13 cellular contexts compared by ENCODE assay signal in genomic region chr1:209388358-209388757, GRCh38.
"Had no signal": no experiment of that assay in that cellular context is flagged by ENCODE, and none has a peak within 500 bp of the region (broad histone marks: within the 10 kb centered on the region; RNA-seq: fewer than 3 reads in every experiment).

No MANE protein-coding gene starts in this region.

- H3K4me1 ChIP-seq: thyroid gland had no signal

- H3K27ac ChIP-seq: dorsolateral prefrontal cortex, neutrophil, thyroid gland, vagina had no signal

- DNase-seq: activated CD4-positive, alpha-beta T cell treated with anti-CD3 and anti-CD28 coated beads, Interleukin-2, amount 50 U/mL, for 1 hour; activated effector memory CD4-positive, alpha-beta T cell treated with Interleukin-2 at 50 U/mL for 16 hours; amygdala; dorsolateral prefrontal cortex; hippocampal formation; midbrain; naive B cell; posterior cingulate gyrus; T-helper 2 cell; thyroid gland had no signal

- H3K9me3 ChIP-seq: neutrophil, thyroid gland, vagina had no signal

- H3K27me3 ChIP-seq: brain microvascular endothelial cell, dorsolateral prefrontal cortex, neutrophil, thyroid gland, vagina had no signal

- H3K36me3 ChIP-seq: brain microvascular endothelial cell, neutrophil, thyroid gland, vagina had no signal

- H3K4me3 ChIP-seq: dorsolateral prefrontal cortex, thyroid gland, vagina had no signal
